In the genomic region with DNA sequence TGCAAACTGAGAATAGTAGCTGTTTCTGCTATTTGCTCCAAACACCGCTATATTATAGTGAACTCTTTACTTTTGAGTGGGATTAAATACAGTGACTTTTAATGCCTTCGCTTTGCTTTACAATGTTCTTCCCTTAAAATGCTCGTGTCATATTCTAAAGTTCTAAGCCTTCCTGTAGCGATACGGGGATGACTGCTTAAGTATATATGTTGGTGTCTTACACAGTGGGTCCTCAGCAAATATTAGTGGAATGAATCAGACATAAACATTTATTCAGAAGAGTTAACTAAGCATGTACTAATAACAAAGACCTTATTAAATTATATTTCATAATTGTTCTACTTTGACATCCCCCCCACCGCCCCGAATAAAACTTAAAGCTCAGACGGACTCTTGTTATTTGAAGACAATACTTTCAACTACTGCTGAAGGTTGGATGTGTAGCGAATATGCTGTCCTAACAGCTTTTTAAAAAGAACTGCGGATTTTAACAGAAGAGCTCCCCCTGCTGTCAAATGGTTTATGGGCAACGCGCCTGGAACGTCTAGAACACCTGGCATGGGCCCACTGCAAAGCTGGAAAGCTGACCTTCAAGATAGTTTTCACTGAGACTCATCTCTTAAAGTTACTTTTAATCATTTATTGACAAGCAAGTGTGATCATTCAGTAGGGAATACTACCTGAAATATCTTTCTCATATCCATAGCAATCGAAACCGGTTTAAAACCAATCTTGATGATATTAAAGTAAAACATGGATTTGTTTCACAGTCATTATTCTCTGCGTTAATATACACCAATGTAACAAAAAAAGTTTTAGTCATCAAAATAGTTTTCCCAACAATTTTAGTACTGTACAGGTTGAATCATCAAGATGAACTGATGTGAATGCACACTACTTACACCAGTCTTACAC, we compare ENCODE assay signal across 8 cellular contexts.
A peak's percentile ranks its signal among the peaks of the same experiment; 100 is the strongest.
DNase-seq lines count a peak whose midpoint lies in the region; ATAC-seq and TF ChIP-seq lines count a peak whose summit lies in the region.

No MANE protein-coding gene starts in this region.

- CTCF ChIA-PET in activated CD8-positive, alpha-beta memory T cell treated with anti-CD3 and anti-CD28 coated beads, Interleukin-2, amount 10 ng/mL, durations not matched to agents 7 days and 5 days (lab: Charles Lee), result interaction anchor here (0.6 to 2.0 kb wide), 19 partner anchors 48 to 439 kb away, joined by 3 to 14 read pairs (median 4); no protein-coding TSS in a partner anchor

- peaks cover 52% of the 10 kb centered on the region for H3K4me1 Mint-ChIP-seq in activated CD8-positive, alpha-beta memory T cell treated with anti-CD3 and anti-CD28 coated beads, Interleukin-2, amount 10 ng/mL, durations not matched to agents 7 days and 5 days
- H3K4me1 Mint-ChIP-seq in endothelial cell (ENCODE audit: unreplicated experiment) (peaks cover 28% of the 10 kb centered on the region), mesothelial cell of epicardium (peaks cover 23% of the 10 kb centered on the region)

- DNase-seq in GM10266 (ENCODE audit: extremely low spot score), result peak; percentile 81
- peak in 69 of 76 experiments; percentile 7 to 85 (median 53) for DNase-seq in HUDEP-2 (lab: John Stamatoyannopoulos, UW; ENCODE audit: unreplicated experiment in 76 of 76)
- peak; percentile 64 to 88 for DNase-seq in NOMO-1 (lab: John Stamatoyannopoulos, UW; ENCODE audit: unreplicated experiment in 2 of 2)
- peak; percentile 88 for DNase-seq in activated CD8-positive, alpha-beta memory T cell treated with anti-CD3 and anti-CD28 coated beads, Interleukin-2, amount 10 ng/mL, durations not matched to agents 7 days and 5 days
- peak; percentile 80 for DNase-seq in endothelial cell (ENCODE audit: low spot score)
- peak; percentile 48 to 81 for DNase-seq in mesothelial cell of epicardium (ENCODE audit: low spot score in 2 of 2, unreplicated experiment in 2 of 2)
- DNase-seq in stimulated activated CD8-positive, alpha-beta memory T cell treated with anti-CD3 and anti-CD28 coated beads, Interleukin-12 subunit alpha, Interleukin-12 subunit beta, amount 100 ng/mL, for 4 hours (ENCODE audit: low read depth), result peak; percentile 42

- peaks cover 23% of the 10 kb centered on the region for H3K36me3 Mint-ChIP-seq in activated CD8-positive, alpha-beta memory T cell treated with anti-CD3 and anti-CD28 coated beads, Interleukin-2, amount 10 ng/mL, durations not matched to agents 7 days and 5 days
- H3K36me3 Mint-ChIP-seq in endothelial cell (ENCODE audit: low read depth, unreplicated experiment), result peaks cover 8% of the 10 kb centered on the region
- no peaks in the 10 kb centered on the region for H3K36me3 Mint-ChIP-seq in mesothelial cell of epicardium

- H3K4me3 Mint-ChIP-seq in activated CD8-positive, alpha-beta memory T cell treated with anti-CD3 and anti-CD28 coated beads, Interleukin-2, amount 10 ng/mL, durations not matched to agents 7 days and 5 days, result peak overlapping the region; percentile 85
- H3K4me3 Mint-ChIP-seq in endothelial cell (ENCODE audit: unreplicated experiment), result peak overlapping the region; percentile 89
- H3K4me3 Mint-ChIP-seq in mesothelial cell of epicardium, result peak overlapping the region; percentile 87

- peak; percentile 24 for ATAC-seq in activated CD8-positive, alpha-beta memory T cell treated with anti-CD3 and anti-CD28 coated beads, Interleukin-2, amount 10 ng/mL, durations not matched to agents 7 days and 5 days
- no peak for ATAC-seq in HG02884 (IDR thresholded peaks at IDR 0.05; ENCODE audit: unreplicated experiment)

- H3K27ac Mint-ChIP-seq in activated CD8-positive, alpha-beta memory T cell treated with anti-CD3 and anti-CD28 coated beads, Interleukin-2, amount 10 ng/mL, durations not matched to agents 7 days and 5 days, result peak overlapping the region; percentile 97
- H3K27ac Mint-ChIP-seq in endothelial cell (ENCODE audit: unreplicated experiment), result peak overlapping the region; percentile 96
- H3K27ac Mint-ChIP-seq in mesothelial cell of epicardium, result no peak overlapping the region

- peaks cover 3% of the 10 kb centered on the region for H3K27me3 Mint-ChIP-seq in activated CD8-positive, alpha-beta memory T cell treated with anti-CD3 and anti-CD28 coated beads, Interleukin-2, amount 10 ng/mL, durations not matched to agents 7 days and 5 days
- H3K27me3 Mint-ChIP-seq in endothelial cell (ENCODE audit: unreplicated experiment) (peaks cover 23% of the 10 kb centered on the region), mesothelial cell of epicardium (ENCODE audit: low read depth) (no peaks in the 10 kb centered on the region)

- H3K9me3 Mint-ChIP-seq in activated CD8-positive, alpha-beta memory T cell treated with anti-CD3 and anti-CD28 coated beads, Interleukin-2, amount 10 ng/mL, durations not matched to agents 7 days and 5 days (ENCODE audit: low read depth), result peaks cover 2% of the 10 kb centered on the region
- H3K9me3 Mint-ChIP-seq in endothelial cell (ENCODE audit: unreplicated experiment), result no peaks in the 10 kb centered on the region
- H3K9me3 Mint-ChIP-seq in mesothelial cell of epicardium, result no peaks in the 10 kb centered on the region

- TF ChIP-seq CTCF in GM10266 (IDR thresholded peaks at IDR 0.05; ENCODE audit: control insufficient read depth, insufficient read depth, low read depth, missing control alignments) (peak; percentile 84), endothelial cell (IDR thresholded peaks at IDR 0.05; ENCODE audit: unreplicated experiment) (peak; percentile 69), mesothelial cell of epicardium (IDR thresholded peaks at IDR 0.05; ENCODE audit: unreplicated experiment) (peak; percentile 78)
